ENCODE assay signal across 16 cellular contexts in the genomic region with DNA sequence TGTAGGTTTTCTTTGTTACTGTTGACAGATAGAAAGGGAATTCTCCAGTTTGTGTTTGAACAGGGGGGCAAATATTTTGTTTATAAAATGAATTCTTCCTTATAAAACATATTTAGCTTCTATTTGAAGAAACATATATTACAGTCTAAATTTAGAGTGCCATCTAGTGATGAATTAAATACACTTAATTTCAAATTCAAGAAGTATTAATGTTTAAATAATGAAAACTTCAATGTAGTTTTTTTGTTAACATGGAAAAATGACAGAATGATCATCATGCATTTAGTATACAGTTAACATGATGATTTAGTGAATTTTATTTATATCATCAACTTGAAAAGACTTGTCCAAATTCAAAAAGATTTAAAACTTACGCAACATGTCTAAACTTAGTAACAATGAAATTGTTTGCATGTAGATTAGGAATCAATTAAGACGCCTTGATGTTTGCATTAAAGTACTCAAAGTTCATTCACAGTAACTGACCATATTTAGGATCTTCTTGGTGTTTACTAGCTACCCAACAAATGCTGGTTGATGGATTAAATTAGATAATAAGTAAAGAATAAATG.
DNase-seq lines count a peak whose midpoint lies in the region; ATAC-seq, FAIRE-seq and TF ChIP-seq lines count a peak whose summit lies in the region.
"Had no signal": no experiment of that assay in that cellular context is flagged by ENCODE, and none has a peak within 500 bp of the region (broad histone marks: within the 10 kb centered on the region; RNA-seq: fewer than 3 reads in every experiment).

No MANE protein-coding gene starts in this region.

- no peaks in the 10 kb centered on the region for H3K36me3 Mint-ChIP-seq in astrocyte (ENCODE audit: low read depth, unreplicated experiment)
- H3K36me3 Mint-ChIP-seq: T-cell had no signal

- H3K79me2 ChIP-seq in astrocyte (ENCODE audit: insufficient read depth, low read length) (no peaks in the 10 kb centered on the region), osteoblast (ENCODE audit: insufficient read depth, low read length) (no peaks in the 10 kb centered on the region)

- peaks cover 14% of the 10 kb centered on the region for H3K9me3 Mint-ChIP-seq in astrocyte (ENCODE audit: unreplicated experiment)

- no peak for ATAC-seq in sciatic nerve
- ATAC-seq: T-cell had no signal

- H3K27me3 Mint-ChIP-seq in astrocyte (ENCODE audit: low read depth, unreplicated experiment), result no peaks in the 10 kb centered on the region
- H3K27me3 Mint-ChIP-seq: T-cell had no signal

- H3K27me3 ChIP-seq in astrocyte (ENCODE audit: insufficient read depth, low read length), result no peaks in the 10 kb centered on the region
- H3K27me3 ChIP-seq in osteoblast (ENCODE audit: insufficient read depth, low read length), result no peaks in the 10 kb centered on the region
- H3K27me3 ChIP-seq: transverse colon had no signal

- TF ChIP-seq CTCF in LNCAP (IDR thresholded peaks at IDR 0.05), result peak; percentile 52
- TF ChIP-seq CTCF in astrocyte (IDR thresholded peaks at IDR 0.05; ENCODE audit: insufficient read depth, low read depth, low read length), result no peak
- peak; percentile 26 for TF ChIP-seq CTCF in osteoblast (IDR thresholded peaks at IDR 0.05; ENCODE audit: extremely low read depth, low read depth, low read length)
- no peak for TF ChIP-seq CTCF in GM13976 (IDR thresholded peaks at IDR 0.05; ENCODE audit: borderline replicate concordance, control extremely low read depth, extremely low read depth, insufficient read depth, missing control alignments)
- TF ChIP-seq CTCF in GM13977 (IDR thresholded peaks at IDR 0.05; ENCODE audit: extremely low read depth, insufficient read depth, missing control alignments), result no peak

- H3K36me3 ChIP-seq in astrocyte (ENCODE audit: insufficient read depth, low read length) (no peaks in the 10 kb centered on the region), osteoblast (ENCODE audit: insufficient read depth, low read length) (no peaks in the 10 kb centered on the region)
- H3K36me3 ChIP-seq: transverse colon had no signal

- peak; percentile 39 for FAIRE-seq in astrocyte (lab: Jason Lieb, UNC)
- FAIRE-seq: GM12892 had no signal

- peak; percentile 12 for DNase-seq in NCI-H1694 treated with DMSO at 0.1 percent for 48 hours (lab: John Stamatoyannopoulos, UW)
- DNase-seq in NCI-H1694 (lab: John Stamatoyannopoulos, UW), result no peak
- no peak for DNase-seq in astrocyte (ENCODE audit: low read depth)
- DNase-seq in osteoblast (ENCODE audit: insufficient read length, low spot score, missing footprints), result no peak
- no peak for DNase-seq in GM13976 (ENCODE audit: low spot score)
- DNase-seq in GM13977 (ENCODE audit: low spot score), result no peak
- no peak for DNase-seq in sciatic nerve (ENCODE audit: low spot score)
- DNase-seq: activated T-cell treated with anti-CD3 and anti-CD28 coated beads, Interleukin-2, amount 50 U/mL, for 1 hour; dermis blood vessel endothelial cell; KBM-7; NCI-H1930; posterior cingulate gyrus; T-cell; transverse colon had no signal

- H2AFZ ChIP-seq in astrocyte (ENCODE audit: low read depth, low read length), result no peak overlapping the region
- H2AFZ ChIP-seq in osteoblast (ENCODE audit: low read length), result no peak overlapping the region

- H3K9ac ChIP-seq in astrocyte (ENCODE audit: low read length), result no peak overlapping the region

- intact Hi-C loops in sciatic nerve (cut with DNase I), result no loop called here

- H3K27ac ChIP-seq in astrocyte (ENCODE audit: low read depth, low read length), result no peak overlapping the region
- H3K27ac ChIP-seq in osteoblast (ENCODE audit: low read depth, low read length), result no peak overlapping the region
- H3K27ac ChIP-seq: transverse colon had no signal

- H3K4me2 ChIP-seq in astrocyte (ENCODE audit: low read length) (no peak overlapping the region), osteoblast (ENCODE audit: insufficient read depth, low read length) (no peak overlapping the region)

- no peaks in the 10 kb centered on the region for H3K9me3 ChIP-seq in astrocyte (ENCODE audit: insufficient read depth, low read depth, low read length)
- H3K9me3 ChIP-seq in osteoblast (ENCODE audit: low read depth, low read length), result no peaks in the 10 kb centered on the region
- H3K9me3 ChIP-seq: transverse colon had no signal

- H3K4me1 ChIP-seq in astrocyte (ENCODE audit: insufficient read depth, low read length), result peaks cover 11% of the 10 kb centered on the region
- H3K4me1 ChIP-seq in osteoblast (ENCODE audit: insufficient read depth, low read length), result peaks cover 19% of the 10 kb centered on the region
- H3K4me1 ChIP-seq: transverse colon had no signal

- H3K27ac Mint-ChIP-seq in astrocyte (ENCODE audit: unreplicated experiment), result peak overlapping the region; percentile 83
- H3K27ac Mint-ChIP-seq: T-cell had no signal

- peaks cover 35% of the 10 kb centered on the region for H3K4me1 Mint-ChIP-seq in astrocyte (ENCODE audit: low read depth, unreplicated experiment)
- H3K4me1 Mint-ChIP-seq: T-cell had no signal

- H3K4me3 ChIP-seq in astrocyte (ENCODE audit: insufficient read depth, low read depth, low read length) (no peak overlapping the region), osteoblast (ENCODE audit: insufficient read depth, low read length) (no peak overlapping the region)
- H3K4me3 ChIP-seq: transverse colon had no signal

- H4K20me1 ChIP-seq in astrocyte (ENCODE audit: insufficient read depth, low read length), result no peaks in the 10 kb centered on the region
- no peaks in the 10 kb centered on the region for H4K20me1 ChIP-seq in osteoblast (ENCODE audit: insufficient read depth, low read length)

- in situ Hi-C loops in GM13976 (cut with MboI; ENCODE audit: low sequenced_read_pairs, unreplicated experiment), result no loop called here
- in situ Hi-C loops in GM13977 (cut with MboI; ENCODE audit: low pct_unique_long_range_greater_than_20kb, low sequenced_read_pairs, unreplicated experiment), result no loop called here

- H3K4me3 Mint-ChIP-seq in astrocyte (ENCODE audit: unreplicated experiment), result no peak overlapping the region
- H3K4me3 Mint-ChIP-seq: T-cell had no signal

Comparison
In these comparisons a context has a peak if more than half of its experiments do, and no peak if none do; other contexts are left out.
1. CTCF ChIP-seq: peak in LNCAP (single experiment) and osteoblast (single experiment); none in astrocyte (single experiment), GM13976 (single experiment) and GM13977 (single experiment).